In genomic region chr4:54066088-54066415, GRCh38 we compare ENCODE assay signal across 14 cellular contexts. TPM values are rescaled to one million over a fixed set of nuclear protein-coding genes. Genes with fewer than 3 reads are reported as not detected.
DNase-seq lines count a peak whose midpoint lies in the region; ATAC-seq, FAIRE-seq and TF ChIP-seq lines count a peak whose summit lies in the region.
"Had no signal": no experiment of that assay in that cellular context is flagged by ENCODE, and none has a peak within 500 bp of the region (broad histone marks: within the 10 kb centered on the region; RNA-seq: fewer than 3 reads in every experiment).

No MANE protein-coding gene starts in this region.

- WGBS in testis, 2 donors, result 80 to 85% methylated on average over 2 of the region's 2 CpGs

- peak overlapping the region; percentile 91 for H3K4me2 ChIP-seq in astrocyte (ENCODE audit: low read length)

- H3K27ac ChIP-seq in astrocyte (ENCODE audit: low read depth, low read length) (no peak overlapping the region), muscle layer of duodenum (ENCODE audit: low read length) (peak overlapping the region; percentile 88), testis (peak overlapping the region; percentile 87 to 100)

- peak overlapping the region; percentile 34 for H3K4me3 Mint-ChIP-seq in astrocyte (ENCODE audit: unreplicated experiment)

- peaks cover 33% of the 10 kb centered on the region for H3K79me2 ChIP-seq in astrocyte (ENCODE audit: insufficient read depth, low read length)

- H3K4me1 ChIP-seq in astrocyte (ENCODE audit: insufficient read depth, low read length) (peaks cover 43% of the 10 kb centered on the region), muscle layer of duodenum (ENCODE audit: control insufficient read depth in 1 of 2, insufficient read depth in 2 of 2, low read length in 2 of 2) (peaks cover 6 to 20% of the 10 kb centered on the region in 2 donors), testis (peaks cover 42% of the 10 kb centered on the region)

- no peak overlapping the region for H3K9ac ChIP-seq in astrocyte (ENCODE audit: low read length)

- intact Hi-C loops in testis (cut with DNase I; ENCODE audit: low total_unique reads), result no loop called here
- intact Hi-C loops in posterior vena cava (cut with DNase I), result loop anchor here in 1 of 2 donors (10.0 kb wide), 1 partner anchor 149 kb away; no protein-coding TSS in a partner anchor

- no peak for FAIRE-seq in astrocyte (lab: Jason Lieb, UNC)
- FAIRE-seq: islet of Langerhans, pancreas had no signal

- ATAC-seq in HG03354 (IDR thresholded peaks at IDR 0.05; ENCODE audit: poor library complexity, severe bottlenecking, unreplicated experiment), result no peak
- ATAC-seq: pancreas had no signal

- TF ChIP-seq CTCF in astrocyte (IDR thresholded peaks at IDR 0.05; ENCODE audit: insufficient read depth, low read depth, low read length), result no peak
- TF ChIP-seq CTCF in testis (IDR thresholded peaks at IDR 0.05), result no peak

- H3K4me3 ChIP-seq in astrocyte (ENCODE audit: insufficient read depth, low read depth, low read length) (no peak overlapping the region), muscle layer of duodenum (ENCODE audit: low read depth in 1 of 2, low read length in 2 of 2) (no peak overlapping the region), testis (no peak overlapping the region)
- H3K4me3 ChIP-seq: pancreas had no signal

- H3K9me3 ChIP-seq in astrocyte (ENCODE audit: insufficient read depth, low read depth, low read length), result no peaks in the 10 kb centered on the region
- H3K9me3 ChIP-seq in muscle layer of duodenum (ENCODE audit: control insufficient read depth in 1 of 2, low read length in 2 of 2), result no peaks in the 10 kb centered on the region
- no peaks in the 10 kb centered on the region for H3K9me3 ChIP-seq in testis
- H3K9me3 ChIP-seq: pancreas had no signal

- H3K27me3 Mint-ChIP-seq in astrocyte (ENCODE audit: low read depth, unreplicated experiment), result no peaks in the 10 kb centered on the region

- H3K4me1 Mint-ChIP-seq in astrocyte (ENCODE audit: low read depth, unreplicated experiment), result peaks cover 35% of the 10 kb centered on the region

- no peaks in the 10 kb centered on the region for H3K9me3 Mint-ChIP-seq in astrocyte (ENCODE audit: unreplicated experiment)

- no peak overlapping the region for H2AFZ ChIP-seq in astrocyte (ENCODE audit: low read depth, low read length)

- no peaks in the 10 kb centered on the region for H3K27me3 ChIP-seq in astrocyte (ENCODE audit: insufficient read depth, low read length)
- no peaks in the 10 kb centered on the region for H3K27me3 ChIP-seq in muscle layer of duodenum (ENCODE audit: low read depth, low read length)
- H3K27me3 ChIP-seq in testis, result no peaks in the 10 kb centered on the region
- H3K27me3 ChIP-seq: brain microvascular endothelial cell, pancreas had no signal

- no peaks in the 10 kb centered on the region for H3K36me3 Mint-ChIP-seq in astrocyte (ENCODE audit: low read depth, unreplicated experiment)

- H3K36me3 ChIP-seq in astrocyte (ENCODE audit: insufficient read depth, low read length) (no peaks in the 10 kb centered on the region), muscle layer of duodenum (ENCODE audit: control insufficient read depth in 1 of 2, insufficient read depth in 2 of 2, low read length in 2 of 2) (peaks cover 0 to 19% of the 10 kb centered on the region in 2 donors), testis (ENCODE audit: low read depth, missing control alignments) (no peaks in the 10 kb centered on the region)
- H3K36me3 ChIP-seq: brain microvascular endothelial cell, pancreas had no signal

- TF ChIP-seq POLR2A in testis (IDR thresholded peaks at IDR 0.05), result no peak

- peak overlapping the region; percentile 48 for H3K27ac Mint-ChIP-seq in astrocyte (ENCODE audit: unreplicated experiment)

- peak; percentile 0 for DNase-seq in NCI-H69 (lab: John Stamatoyannopoulos, UW)
- no peak for DNase-seq in astrocyte (ENCODE audit: low read depth)
- DNase-seq in testis, result no peak
- DNase-seq in NCI-H1105 (lab: John Stamatoyannopoulos, UW), result no peak
- no peak for DNase-seq in posterior vena cava (ENCODE audit: low spot score)
- DNase-seq in AML-193 (lab: John Stamatoyannopoulos, UW), result no peak
- DNase-seq: brain microvascular endothelial cell, DMS79, NCI-H187 treated with DMSO at 0.1 percent for 48 hours, pancreas had no signal

- H4K20me1 ChIP-seq in astrocyte (ENCODE audit: insufficient read depth, low read length), result peaks cover 23% of the 10 kb centered on the region

RNA-seq across cellular contexts. Expression of gene CHIC2, which starts 1.6 kb away (rescaled TPM):
- 38.2 and 40.6 TPM in 2 replicates for total RNA-seq in astrocyte
- 100 to 1,000 TPM; 113 to 129 TPM for total RNA-seq in testis
- 83.4 TPM for polyA plus RNA-seq in testis (ENCODE audit: insufficient read depth, low read depth, low replicate concordance)
- total RNA-seq in posterior vena cava, result 10 to 100 TPM; 21.9 to 26.8 TPM

RNA-seq across cellular contexts. Expression of gene GSX2, which starts 33.9 kb away (rescaled TPM):
- total RNA-seq in astrocyte (1.1 and 1.7 TPM in 2 replicates), testis (1 to 10 TPM; 1.8 to 2.0 TPM), posterior vena cava (not detected)
- 1.1 TPM for polyA plus RNA-seq in testis (ENCODE audit: insufficient read depth, low read depth, low replicate concordance)
- total RNA-seq: HT-29, pancreas had no signal
- polyA plus RNA-seq: pancreas had no signal
